1 cellular context compared by ENCODE assay signal in genomic region chr11:36023922-36024321, GRCh38.
TF ChIP-seq lines count a peak whose summit lies in the region.

No MANE protein-coding gene starts in this region.

TF ChIP-seq in WTC11, 78 proteins besides CTCF, POLR2A, EP300 and RAD21:
- no peak for TF ChIP-seq HMGXB4 (CRISPR knock-in tag; IDR thresholded peaks at IDR 0.05)
- TF ChIP-seq SOX15 (CRISPR knock-in tag; IDR thresholded peaks at IDR 0.05) = no peak
